8 cellular contexts compared by ENCODE assay signal in the genomic region with DNA sequence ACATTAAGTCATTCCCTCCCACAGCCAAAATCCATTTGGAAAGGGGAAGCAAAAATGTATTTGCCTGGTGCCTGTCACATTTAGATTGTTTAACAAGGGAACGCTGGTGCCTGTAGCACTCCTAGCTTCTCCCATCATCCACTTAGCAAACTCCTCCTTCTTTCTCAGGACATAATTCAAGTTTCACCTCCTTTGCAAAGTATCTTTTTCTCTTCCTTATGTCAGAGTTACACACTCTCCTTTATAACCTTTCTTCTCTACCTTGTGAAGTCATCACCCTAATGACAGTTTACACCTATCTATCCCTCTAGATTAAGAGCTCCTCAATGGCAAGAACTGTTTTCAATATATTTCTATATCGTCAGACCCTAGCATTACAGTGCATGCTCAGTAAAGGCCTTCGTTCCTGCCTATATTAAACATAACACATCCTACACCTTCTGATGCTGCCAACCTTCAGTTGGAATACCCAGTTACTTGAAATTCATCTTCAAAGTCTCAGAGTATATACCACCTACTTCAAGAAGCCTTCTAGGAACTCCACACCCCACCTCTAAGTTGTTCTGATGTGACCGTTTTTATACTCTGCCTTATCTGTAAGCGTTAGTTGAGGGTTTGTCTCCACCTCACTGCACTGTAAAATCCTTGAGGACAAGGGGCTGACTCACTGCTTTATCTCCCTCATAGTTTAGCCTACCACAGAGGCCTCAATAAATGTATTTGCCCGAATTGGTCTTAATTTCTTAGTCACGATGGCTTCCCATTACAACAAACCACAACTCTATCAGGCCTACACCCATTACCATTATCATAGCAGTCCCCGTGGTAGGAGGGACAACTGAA. TPM values are rescaled to one million over a fixed set of nuclear protein-coding genes. Genes with fewer than 3 reads are reported as not detected.
DNase-seq lines count a peak whose midpoint lies in the region; ATAC-seq and TF ChIP-seq lines count a peak whose summit lies in the region.

No MANE protein-coding gene starts in this region.

- H3K9me3 Mint-ChIP-seq in Caco-2 (ENCODE audit: unreplicated experiment) (no peaks in the 10 kb centered on the region), nephron progenitor cell (no peaks in the 10 kb centered on the region)

- intact Hi-C loops in Caco-2 (cut with micrococcal nuclease; ENCODE audit: unreplicated experiment) (loop anchor here (2.0 kb wide), 1 partner anchor 109 kb away; no protein-coding TSS in a partner anchor), colonic mucosa (cut with DNase I) (no loop called here)

- peak overlapping the region; percentile 26 for H3K27ac ChIP-seq in colonic mucosa

- H3K4me1 Mint-ChIP-seq in Caco-2 (ENCODE audit: low read depth, unreplicated experiment): peaks cover 11% of the 10 kb centered on the region
- peaks cover 31% of the 10 kb centered on the region for H3K4me1 Mint-ChIP-seq in nephron progenitor cell

- TF ChIP-seq CTCF in Caco-2 (IDR thresholded peaks at IDR 0.05; ENCODE audit: insufficient read depth in 1 of 2, low read depth in 1 of 2, low read length in 1 of 2, severe bottlenecking in 1 of 2, unreplicated experiment in 1 of 2) (no peak), colonic mucosa (IDR thresholded peaks at IDR 0.05) (no peak), nephron progenitor cell (IDR thresholded peaks at IDR 0.05) (no peak), omental fat pad (IDR thresholded peaks at IDR 0.05) (no peak)

- H3K4me3 Mint-ChIP-seq in Caco-2 (ENCODE audit: unreplicated experiment) (peak overlapping the region; percentile 95), nephron progenitor cell (peak overlapping the region; percentile 67)

- H3K9me3 ChIP-seq in Caco-2 (no peaks in the 10 kb centered on the region), colonic mucosa (no peaks in the 10 kb centered on the region)

- ATAC-seq in GM18868 (IDR thresholded peaks at IDR 0.05; ENCODE audit: unreplicated experiment) (no peak), omental fat pad (ENCODE audit: low FRiP score) (no peak), GM21423 (IDR thresholded peaks at IDR 0.05; ENCODE audit: unreplicated experiment) (no peak)

- peaks cover 15% of the 10 kb centered on the region for H3K36me3 Mint-ChIP-seq in Caco-2 (ENCODE audit: insufficient read depth, unreplicated experiment)
- no peaks in the 10 kb centered on the region for H3K36me3 Mint-ChIP-seq in nephron progenitor cell (ENCODE audit: low read depth)

- H3K4me1 ChIP-seq in Caco-2 (peaks cover 15% of the 10 kb centered on the region), colonic mucosa (peaks cover 20% of the 10 kb centered on the region)

- no peaks in the 10 kb centered on the region for H3K27me3 ChIP-seq in Caco-2 (replicated peaks; ENCODE audit: control insufficient read depth, insufficient read depth, low read length)
- H3K27me3 ChIP-seq in colonic mucosa: no peaks in the 10 kb centered on the region

- no peak overlapping the region for H3K9ac ChIP-seq in colonic mucosa (ENCODE audit: low read depth in 2 of 2, low read length in 2 of 2)

- BruUV-seq in Caco-2 (replicated peaks; lab: Mats Ljungman, UMichigan): TSS peak; percentile 28

- H3K36me3 ChIP-seq in Caco-2 (ENCODE audit: control insufficient read depth, insufficient read depth, low read length) (no peaks in the 10 kb centered on the region), colonic mucosa (no peaks in the 10 kb centered on the region)

- H3K4me3 ChIP-seq in Caco-2 (ENCODE audit: low read depth, low read length): no peak overlapping the region
- no peak overlapping the region for H3K4me3 ChIP-seq in colonic mucosa

- no peak for DNase-seq in Caco-2
- peak; percentile 96 for DNase-seq in OCI-M1 (lab: John Stamatoyannopoulos, UW)
- DNase-seq in colonic mucosa: peak; percentile 33
- DNase-seq in nephron progenitor cell: no peak
- no peak for DNase-seq in omental fat pad (ENCODE audit: low spot score)
- no peak for DNase-seq in activated CD4-positive, CD25-positive, alpha-beta regulatory T cell (lab: John Stamatoyannopoulos, UW)

- no peak overlapping the region for H3K27ac Mint-ChIP-seq in Caco-2 (ENCODE audit: unreplicated experiment)
- H3K27ac Mint-ChIP-seq in nephron progenitor cell: no peak overlapping the region

- H3K27me3 Mint-ChIP-seq in Caco-2 (ENCODE audit: insufficient read depth, unreplicated experiment): no peaks in the 10 kb centered on the region
- no peaks in the 10 kb centered on the region for H3K27me3 Mint-ChIP-seq in nephron progenitor cell (ENCODE audit: low read depth, poor library complexity)

- CTCF ChIA-PET in Caco-2 (lab: Charles Lee): interaction anchor here (2.3 kb wide), 1 partner anchor 15 kb away, joined by 12 read pairs; no protein-coding TSS in a partner anchor

- POLR2A ChIA-PET in Caco-2 (lab: Charles Lee): no interaction called here

RNA-seq across cellular contexts. Expression of a gene that starts 1.0 kb away (rescaled TPM):
- total RNA-seq in Caco-2 (2022) (39.2 and 41.5 TPM in 2 replicates), colonic mucosa (10 to 100 TPM; 40.3 to 55.8 TPM), omental fat pad (100 to 1,000 TPM in 1 of 4 donors, 10 to 100 TPM in 3; 83.1 to 186 (median 92.9) TPM)

Comparison
In these comparisons a context has a peak if more than half of its experiments do, and no peak if none do; other contexts are left out.
1. DNase-seq: peak in OCI-M1 (single experiment) and colonic mucosa (single experiment); none in Caco-2 (0 of 2), nephron progenitor cell (single experiment), omental fat pad (single experiment) and activated CD4-positive, CD25-positive, alpha-beta regulatory T cell (0 of 4).